Comparison of ENCODE assay signal across 12 cellular contexts in the genomic region with DNA sequence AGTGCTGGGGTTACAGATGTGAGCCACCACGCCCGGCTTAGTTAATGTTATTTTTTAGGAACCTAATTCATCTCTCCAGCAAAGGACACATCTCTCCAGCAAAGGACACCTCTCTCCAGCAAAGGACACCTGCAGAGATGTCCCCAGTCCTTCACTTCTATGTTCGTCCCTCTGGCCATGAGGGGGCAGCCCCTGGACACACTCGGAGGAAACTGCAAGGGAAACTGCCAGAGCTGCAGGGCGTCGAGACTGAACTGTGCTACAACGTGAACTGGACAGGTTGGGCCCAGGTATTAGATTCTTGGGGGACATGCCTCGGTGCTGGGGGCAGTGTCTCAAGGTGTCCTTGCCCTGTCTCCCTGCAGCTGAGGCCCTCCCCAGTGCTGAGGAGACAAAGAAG. TPM values are rescaled to one million over a fixed set of nuclear protein-coding genes. Genes with fewer than 3 reads are reported as not detected.
DNase-seq lines count a peak whose midpoint lies in the region; ATAC-seq, FAIRE-seq and TF ChIP-seq lines count a peak whose summit lies in the region.
"Had no signal": no experiment of that assay in that cellular context is flagged by ENCODE, and none has a peak within 500 bp of the region (broad histone marks: within the 10 kb centered on the region; RNA-seq: fewer than 3 reads in every experiment).

No MANE protein-coding gene starts in this region.

- no peak overlapping the region for H3K27ac Mint-ChIP-seq in activated CD8-positive, alpha-beta T cell treated with anti-CD3 and anti-CD28 coated beads for 36 hours
- H3K27ac Mint-ChIP-seq: stimulated activated naive CD8-positive, alpha-beta T cell treated with anti-CD3 and anti-CD28 coated beads, Interleukin-15, Interleukin-2, amounts not matched to agents 100 ng/mL and 50 ng/mL, for 24 hours had no signal

- H3K4me3 Mint-ChIP-seq in activated CD8-positive, alpha-beta T cell treated with anti-CD3 and anti-CD28 coated beads for 36 hours = no peak overlapping the region
- H3K4me3 Mint-ChIP-seq: stimulated activated naive CD8-positive, alpha-beta T cell treated with anti-CD3 and anti-CD28 coated beads, Interleukin-15, Interleukin-2, amounts not matched to agents 100 ng/mL and 50 ng/mL, for 24 hours had no signal

- TF ChIP-seq CTCF in activated CD8-positive, alpha-beta T cell treated with anti-CD3 and anti-CD28 coated beads for 36 hours (IDR thresholded peaks at IDR 0.05) = no peak

- H3K4me1 Mint-ChIP-seq in activated CD8-positive, alpha-beta T cell treated with anti-CD3 and anti-CD28 coated beads for 36 hours (ENCODE audit: low read depth) = peaks cover 11% of the 10 kb centered on the region

- H3K9me3 Mint-ChIP-seq in activated CD8-positive, alpha-beta T cell treated with anti-CD3 and anti-CD28 coated beads for 36 hours = no peaks in the 10 kb centered on the region
- H3K9me3 Mint-ChIP-seq: stimulated activated naive CD8-positive, alpha-beta T cell treated with anti-CD3 and anti-CD28 coated beads, Interleukin-15, Interleukin-2, amounts not matched to agents 100 ng/mL and 50 ng/mL, for 24 hours had no signal

- TF ChIP-seq POLR2A in GM12892 (IDR thresholded peaks at IDR 0.05; ENCODE audit: low read depth, low read length) = no peak

- FAIRE-seq in GM12892 (lab: Jason Lieb, UNC) = no peak
- FAIRE-seq: TTC549 had no signal

- ATAC-seq in left lobe of liver = peak; percentile 83
- ATAC-seq in activated CD8-positive, alpha-beta T cell treated with anti-CD3 and anti-CD28 coated beads for 36 hours = no peak

- no peaks in the 10 kb centered on the region for H3K27me3 Mint-ChIP-seq in activated CD8-positive, alpha-beta T cell treated with anti-CD3 and anti-CD28 coated beads for 36 hours
- H3K27me3 Mint-ChIP-seq: stimulated activated naive CD8-positive, alpha-beta T cell treated with anti-CD3 and anti-CD28 coated beads, Interleukin-15, Interleukin-2, amounts not matched to agents 100 ng/mL and 50 ng/mL, for 24 hours had no signal

- POLR2A ChIA-PET in activated CD8-positive, alpha-beta T cell treated with anti-CD3 and anti-CD28 coated beads for 36 hours (lab: Charles Lee) = interaction anchor here (0.5 to 1.4 kb wide), 2 partner anchors 9 to 43 kb away, joined by 3 read pairs; a partner anchor contains a TSS

- peaks cover 47% of the 10 kb centered on the region for H3K36me3 Mint-ChIP-seq in activated CD8-positive, alpha-beta T cell treated with anti-CD3 and anti-CD28 coated beads for 36 hours (ENCODE audit: low read depth)

- intact Hi-C loops in activated CD8-positive, alpha-beta T cell treated with anti-CD3 and anti-CD28 coated beads for 36 hours (cut with micrococcal nuclease) = loop anchor here (5.0 kb wide), 1 partner anchor 34 kb away; a partner anchor contains a TSS

- DNase-seq in COLO668 (lab: John Stamatoyannopoulos, UW; ENCODE audit: unreplicated experiment) (peak; percentile 2), SK-MEL-5 (ENCODE audit: low read depth, low spot score) (peak; percentile 63), left lobe of liver (ENCODE audit: low spot score) (peak; percentile 69), GM12892 (ENCODE audit: insufficient read length) (no peak), AML-193 (lab: John Stamatoyannopoulos, UW) (no peak)
- DNase-seq in activated CD8-positive, alpha-beta T cell treated with anti-CD3 and anti-CD28 coated beads for 36 hours = no peak
- DNase-seq: activated naive CD4-positive, alpha-beta T cell treated with anti-CD3 and anti-CD28 coated beads, Interleukin-2, amount 50 U/mL, for 16 hours; hippocampal formation; NCI-H2029; retina had no signal

- CTCF ChIA-PET in activated CD8-positive, alpha-beta T cell treated with anti-CD3 and anti-CD28 coated beads for 36 hours (lab: Charles Lee) = no interaction called here

- in situ Hi-C loops in SK-MEL-5 (cut with HindIII; ENCODE audit: low pct_unique_long_range_greater_than_20kb, low sequenced_read_pairs) = no loop called here

RNA-seq across cellular contexts. Expression of a gene that starts 4.7 kb away (rescaled TPM):
- 54.1 and 62.0 TPM in 2 replicates for total RNA-seq in SK-MEL-5 (2014; rRNA removed; shearing (Covaris generic))
- 63.3 and 68.7 TPM in 2 replicates for polyA plus RNA-seq in SK-MEL-5 (2015; cell fraction: cytosol; rRNA removed)
- 243 and 259 TPM in 2 replicates for polyA plus RNA-seq in SK-MEL-5 (2015; cell fraction: nucleus; rRNA removed)
- total RNA-seq in left lobe of liver = 18.9 TPM
- 33.9 TPM for polyA plus RNA-seq in GM12892 (2012; ENCODE audit: missing spikeins)
- 100 to 1,000 TPM; 152 to 157 TPM for total RNA-seq in activated CD8-positive, alpha-beta T cell treated with anti-CD3 and anti-CD28 coated beads for 36 hours

RNA-seq across cellular contexts. Expression of a gene that starts 5.9 kb away (rescaled TPM):
- 5.7 and 7.0 TPM in 2 replicates for total RNA-seq in SK-MEL-5 (2014; rRNA removed; shearing (Covaris generic))
- polyA plus RNA-seq in SK-MEL-5 (2015; cell fraction: cytosol; rRNA removed) = 6.7 and 9.9 TPM in 2 replicates
- 46.3 and 62.2 TPM in 2 replicates for polyA plus RNA-seq in SK-MEL-5 (2015; cell fraction: nucleus; rRNA removed)
- 18.1 TPM for total RNA-seq in left lobe of liver
- polyA plus RNA-seq in GM12892 (2012; ENCODE audit: missing spikeins) = 27.3 TPM
- total RNA-seq in activated CD8-positive, alpha-beta T cell treated with anti-CD3 and anti-CD28 coated beads for 36 hours = 10 to 100 TPM; 53.0 to 60.3 TPM

RNA-seq across cellular contexts. Expression of a gene that starts 34.7 kb away (rescaled TPM):
- total RNA-seq in SK-MEL-5 (2014; rRNA removed; shearing (Covaris generic)) = 5.3 and 7.1 TPM in 2 replicates
- 21.5 and 25.4 TPM in 2 replicates for polyA plus RNA-seq in SK-MEL-5 (2015; cell fraction: cytosol; rRNA removed)
- 49.3 and 54.9 TPM in 2 replicates for polyA plus RNA-seq in SK-MEL-5 (2015; cell fraction: nucleus; rRNA removed)
- total RNA-seq in left lobe of liver = 6.6 TPM
- 53.4 TPM for polyA plus RNA-seq in GM12892 (2012; ENCODE audit: missing spikeins)
- total RNA-seq in activated CD8-positive, alpha-beta T cell treated with anti-CD3 and anti-CD28 coated beads for 36 hours = 10 to 100 TPM; 44.1 to 47.8 TPM

RNA-seq across cellular contexts. Expression of a gene that starts 41.4 kb away (rescaled TPM):
- 0.79 and 1.1 TPM in 2 replicates for total RNA-seq in SK-MEL-5 (2014; rRNA removed; shearing (Covaris generic))
- polyA plus RNA-seq in SK-MEL-5 (2015; cell fraction: cytosol; rRNA removed) = 6.3 and 6.7 TPM in 2 replicates
- 21.7 and 24.2 TPM in 2 replicates for polyA plus RNA-seq in SK-MEL-5 (2015; cell fraction: nucleus; rRNA removed)
- total RNA-seq in left lobe of liver = 2.3 TPM
- 2.8 TPM for polyA plus RNA-seq in GM12892 (2012; ENCODE audit: missing spikeins)
- total RNA-seq in activated CD8-positive, alpha-beta T cell treated with anti-CD3 and anti-CD28 coated beads for 36 hours = 1 to 10 TPM; 2.1 to 3.0 TPM

RNA-seq across cellular contexts. Expression of a gene that starts 43.4 kb away (rescaled TPM):
- total RNA-seq in SK-MEL-5 (2014; rRNA removed; shearing (Covaris generic)) = 66.5 and 78.0 TPM in 2 replicates
- polyA plus RNA-seq in SK-MEL-5 (2015; cell fraction: cytosol; rRNA removed) = 82.8 and 87.8 TPM in 2 replicates
- polyA plus RNA-seq in SK-MEL-5 (2015; cell fraction: nucleus; rRNA removed) = 216 and 332 TPM in 2 replicates
- total RNA-seq in left lobe of liver = 0.68 TPM
- polyA plus RNA-seq in GM12892 (2012; ENCODE audit: missing spikeins) = 62.4 TPM
- 100 to 1,000 TPM; 170 to 174 TPM for total RNA-seq in activated CD8-positive, alpha-beta T cell treated with anti-CD3 and anti-CD28 coated beads for 36 hours

Comparison
In these comparisons a context has a peak if more than half of its experiments do, and no peak if none do; other contexts are left out.
1. DNase-seq: peak in COLO668 (single experiment), SK-MEL-5 (single experiment) and left lobe of liver (single experiment); none in GM12892 (single experiment), AML-193 (0 of 2) and activated CD8-positive, alpha-beta T cell treated with anti-CD3 and anti-CD28 coated beads for 36 hours (single experiment).